30 cellular contexts compared by ENCODE assay signal in the genomic region with DNA sequence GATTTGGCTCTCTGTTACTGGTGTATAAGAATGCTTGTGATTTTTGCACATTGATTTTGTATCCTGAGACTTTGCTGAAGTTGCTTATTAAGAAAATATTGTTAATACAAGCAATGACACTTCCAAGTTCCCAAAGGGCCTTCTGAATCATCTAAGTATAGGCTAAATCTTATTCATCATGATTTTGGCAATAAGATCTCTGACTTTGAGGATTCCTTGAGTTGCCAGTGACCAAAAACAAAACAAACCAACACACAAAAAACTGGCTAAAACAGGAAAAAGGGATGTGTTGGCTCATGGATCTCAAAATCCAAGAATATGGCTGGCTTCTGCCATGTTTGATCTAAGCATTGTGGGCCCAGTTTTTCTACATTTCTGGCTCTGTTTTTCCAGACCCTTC.
"Had no signal": no experiment of that assay in that cellular context is flagged by ENCODE, and none has a peak within 500 bp of the region (broad histone marks: within the 10 kb centered on the region; RNA-seq: fewer than 3 reads in every experiment).

No MANE protein-coding gene starts in this region.

- ATAC-seq: left colon; left lung; lower lobe of right lung; natural killer cell; right lobe of liver; stimulated activated memory B cell treated with anti-CD40 and anti-IgM and Interleukin-4, amounts not matched to agents 10 μg/mL and 1 μg/mL and 100 μg/mL, for 72 hours; stimulated activated naive CD8-positive, alpha-beta T cell treated with anti-CD3 and anti-CD28 coated beads, Interleukin-15, amount 100 ng/mL, for 72 hours; upper lobe of right lung had no signal

- H3K36me3 ChIP-seq: left lung, lower lobe of right lung, neural progenitor cell, neutrophil, ovary, right atrium auricular region, right lobe of liver, suprapubic skin, thoracic aorta, tibial artery, upper lobe of right lung had no signal

- H3K27ac ChIP-seq: left lung, lower lobe of right lung, neural progenitor cell, neutrophil, ovary, right atrium auricular region, right lobe of liver, suprapubic skin, thoracic aorta, tibial artery, upper lobe of right lung had no signal

- DNase-seq: hypothalamus; immature natural killer cell; kidney; left colon; left lung; lower lobe of right lung; mammary epithelial cell; mesendoderm; naive B cell; natural killer cell; nephron progenitor cell; occipital lobe; ovary; right lobe of liver; stimulated activated CD4-positive, alpha-beta T cell treated with anti-CD3 and anti-CD28 coated beads, Interleukin-1b, Interleukin-23, amount 100 ng/mL, for 48 hours; stimulated activated CD4-positive, alpha-beta T cell treated with anti-CD3 and anti-CD28 coated beads, Interleukin-2, amount 100 ng/mL, for 48 hours; stimulated activated CD4-positive, alpha-beta T cell treated with anti-CD3 and anti-CD28 coated beads, Interleukin-4, amount 100 ng/mL, for 4 hours; stimulated activated CD8-positive, alpha-beta memory T cell treated with anti-CD3 and anti-CD28 coated beads, Interleukin-4, amount 100 ng/mL, for 48 hours; stimulated activated naive CD4-positive, alpha-beta T cell treated with Interleukin-2 at 50 U/mL for 16 hours; stimulated activated naive CD8-positive, alpha-beta T cell treated with anti-CD3 and anti-CD28 coated beads, Interleukin-15, amount 100 ng/mL, for 72 hours; tibial artery; trophoblast cell; upper lobe of right lung had no signal

- H3K4me1 ChIP-seq: left lung, lower lobe of right lung, neural progenitor cell, right atrium auricular region, right lobe of liver, suprapubic skin, tibial artery, upper lobe of right lung had no signal

- H3K9me3 ChIP-seq: left lung, lower lobe of right lung, neutrophil, ovary, right atrium auricular region, right lobe of liver, suprapubic skin, thoracic aorta, upper lobe of right lung had no signal

- H3K27me3 ChIP-seq: left lung, neural progenitor cell, neutrophil, ovary, right atrium auricular region, right lobe of liver, suprapubic skin, tibial artery, upper lobe of right lung had no signal

- H3K4me3 ChIP-seq: left lung, lower lobe of right lung, neural progenitor cell, ovary, right atrium auricular region, right lobe of liver, smooth muscle cell, suprapubic skin, thoracic aorta, tibial artery, upper lobe of right lung had no signal
